Comparison of ENCODE assay signal across 28 cellular contexts in the genomic region with DNA sequence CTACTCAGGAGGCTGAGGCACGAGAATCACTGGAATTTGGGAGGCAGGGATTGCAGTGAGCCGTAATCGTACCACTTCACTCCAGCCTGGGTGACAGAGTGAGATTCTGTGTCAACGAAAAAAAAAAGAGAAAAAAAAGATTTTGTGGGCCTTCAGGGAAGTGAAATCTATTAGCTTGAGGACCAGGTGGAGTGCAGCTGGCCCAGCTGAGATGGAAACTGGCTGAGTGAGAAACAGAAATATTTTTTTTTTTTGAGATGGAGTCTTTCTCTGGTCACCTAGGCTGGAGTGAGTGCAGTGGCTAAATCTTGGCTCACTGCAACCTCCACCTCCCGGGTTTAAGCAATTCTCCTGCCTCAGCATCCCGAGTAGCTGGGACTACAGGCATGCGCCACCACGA. TPM values are rescaled to one million over a fixed set of nuclear protein-coding genes. Genes with fewer than 3 reads are reported as not detected.
DNase-seq lines count a peak whose midpoint lies in the region; ATAC-seq and TF ChIP-seq lines count a peak whose summit lies in the region.
"Had no signal": no experiment of that assay in that cellular context is flagged by ENCODE, and none has a peak within 500 bp of the region (broad histone marks: within the 10 kb centered on the region; RNA-seq: fewer than 3 reads in every experiment).

No MANE protein-coding gene starts in this region.

- H3K4me1 ChIP-seq in BLaER1 treated with 17β-estradiol and CSF1 and Interleukin-3, amounts not matched to agents 10 nM and 100 nM, result peaks cover 9 to 63% (median 31%) of the 10 kb centered on the region in 10 experiments; a peak in 19 of 20 replicates
- H3K4me1 ChIP-seq: Peyer's patch had no signal

- no peak overlapping the region for H3K4me3 ChIP-seq in BLaER1 treated with 17β-estradiol and CSF1 and Interleukin-3, amounts not matched to agents 10 nM and 100 nM
- H3K4me3 ChIP-seq: GM23338, HAP-1, MG63, Peyer's patch, SK-N-MC had no signal

- H3K27me3 Mint-ChIP-seq in naive B cell, result no peaks in the 10 kb centered on the region
- H3K27me3 Mint-ChIP-seq: CD4-positive, CD25-positive, alpha-beta regulatory T cell had no signal

- peak overlapping the region in 4 of 8 donors; percentile 3 to 76 (median 33) for H3K4me3 Mint-ChIP-seq in naive B cell
- H3K4me3 Mint-ChIP-seq: CD4-positive, CD25-positive, alpha-beta regulatory T cell; GM23338; T-helper 1 cell treated with Interleukin-12 subunit alpha and Interleukin-12 subunit beta and Interleukin-4 antibody, amounts not matched to agents 30 μg/mL and 1 μg/mL, for 36 hours had no signal

- peak; percentile 35 for DNase-seq in GM20000 (ENCODE audit: low spot score)
- DNase-seq in NAMALWA (ENCODE audit: low spot score), result peak; percentile 29
- peak; percentile 7 for DNase-seq in naive B cell
- DNase-seq in HCEC 1CT, result no peak
- DNase-seq in effector CD8-positive, alpha-beta T cell (lab: John Stamatoyannopoulos, UW), result no peak
- DNase-seq: 8988T; ACHN; CD4-positive, CD25-positive, alpha-beta regulatory T cell; DMS153; DND-41; KBM-7; MG63; NCI-H1048; NCI-H1417; NCI-H1694; NCI-H2029 treated with DMSO at 0.1 percent for 48 hours; NCI-H510A; NCI-H69; Peyer's patch; SIG-M5; SW 1271 had no signal

- no peaks in the 10 kb centered on the region for H3K36me3 ChIP-seq in BLaER1 treated with 17β-estradiol and CSF1 and Interleukin-3, amounts not matched to agents 10 nM and 100 nM
- H3K36me3 ChIP-seq: HAP-1, MG63, Peyer's patch had no signal

- peaks cover 8 to 35% (median 20%) of the 10 kb centered on the region in 3 donors for H3K4me1 Mint-ChIP-seq in naive B cell
- H3K4me1 Mint-ChIP-seq: CD4-positive, CD25-positive, alpha-beta regulatory T cell had no signal

- peak overlapping the region in 4 of 6 donors; percentile 9 to 83 (median 50) for H3K27ac Mint-ChIP-seq in naive B cell
- H3K27ac Mint-ChIP-seq: CD4-positive, CD25-positive, alpha-beta regulatory T cell; T-helper 1 cell treated with Interleukin-12 subunit alpha and Interleukin-12 subunit beta and Interleukin-4 antibody, amounts not matched to agents 30 μg/mL and 1 μg/mL, for 36 hours had no signal

- peaks cover 0 to 6% (median 3%) of the 10 kb centered on the region in 7 donors for H3K9me3 Mint-ChIP-seq in naive B cell
- H3K9me3 Mint-ChIP-seq: T-helper 1 cell treated with Interleukin-12 subunit alpha and Interleukin-12 subunit beta and Interleukin-4 antibody, amounts not matched to agents 30 μg/mL and 1 μg/mL, for 36 hours had no signal

- peaks cover 0 to 4% of the 10 kb centered on the region in 2 donors for H3K36me3 Mint-ChIP-seq in naive B cell
- H3K36me3 Mint-ChIP-seq: CD4-positive, CD25-positive, alpha-beta regulatory T cell had no signal

- no peak for TF ChIP-seq CTCF in GM20000 (IDR thresholded peaks at IDR 0.05; ENCODE audit: extremely low read depth, missing control alignments)

- H3K9ac ChIP-seq in BLaER1 treated with 17β-estradiol and CSF1 and Interleukin-3, amounts not matched to agents 10 nM and 100 nM, result no peak overlapping the region

- H3K27ac ChIP-seq in BLaER1 treated with 17β-estradiol and CSF1 and Interleukin-3, amounts not matched to agents 10 nM and 100 nM, result peak overlapping the region in 6 of 11 experiments; percentile 15 to 40 (median 26); a peak in 9 of 22 replicates
- H3K27ac ChIP-seq: Peyer's patch, SK-N-MC had no signal

- peaks cover 0 to 11% (median 7%) of the 10 kb centered on the region in 11 experiments; a peak in 7 of 22 replicates for H3K9me3 ChIP-seq in BLaER1 treated with 17β-estradiol and CSF1 and Interleukin-3, amounts not matched to agents 10 nM and 100 nM (replicated peaks in 1 of 11)
- H3K9me3 ChIP-seq: HAP-1, MG63, Peyer's patch had no signal

- ATAC-seq in naive B cell (ENCODE audit: low read depth in 2 of 2) (peak in 1 of 2 donors; percentile 33), GM21447 (IDR thresholded peaks at IDR 0.05; ENCODE audit: unreplicated experiment) (no peak)
- ATAC-seq: GM23338 had no signal

- peak overlapping the region in 3 of 11 experiments; percentile 4 to 46 (median 20); a peak in 3 of 22 replicates for H3K4me2 ChIP-seq in BLaER1 treated with 17β-estradiol and CSF1 and Interleukin-3, amounts not matched to agents 10 nM and 100 nM
- H3K4me2 ChIP-seq: GM23338 had no signal

- H4K20me1 ChIP-seq in BLaER1 treated with 17β-estradiol and CSF1 and Interleukin-3, amounts not matched to agents 10 nM and 100 nM, result no peaks in the 10 kb centered on the region

- no peaks in the 10 kb centered on the region for H3K27me3 ChIP-seq in BLaER1 treated with 17β-estradiol and CSF1 and Interleukin-3, amounts not matched to agents 10 nM and 100 nM
- H3K27me3 ChIP-seq: MG63, Peyer's patch had no signal

RNA-seq across cellular contexts. Expression of gene CLEC4C, which starts 2.3 kb away (rescaled TPM):
- 10 to 100 TPM in 1 of 6 donors, 1 to 10 TPM in 4, under 1 TPM in 1; 0.61 to 13.4 (median 7.6) TPM for polyA plus RNA-seq in naive B cell (ENCODE audit: low read depth in 6 of 6)
- polyA plus RNA-seq: BJ; CD4-positive, CD25-positive, alpha-beta regulatory T cell; GM23338 had no signal

RNA-seq across cellular contexts. Expression of gene NANOGNB, which starts 15.6 kb away (rescaled TPM):
- polyA plus RNA-seq in naive B cell (ENCODE audit: low read depth in 6 of 6), result not detected
- polyA plus RNA-seq: BJ; CD4-positive, CD25-positive, alpha-beta regulatory T cell; GM23338 had no signal

RNA-seq across cellular contexts. Expression of gene DPPA3, which starts 38.2 kb away (rescaled TPM):
- polyA plus RNA-seq in naive B cell (ENCODE audit: low read depth in 6 of 6), result not detected
- polyA plus RNA-seq: BJ; CD4-positive, CD25-positive, alpha-beta regulatory T cell had no signal

RNA-seq across cellular contexts. Expression of gene NANOG, which starts 39.8 kb away (rescaled TPM):
- polyA plus RNA-seq in naive B cell (ENCODE audit: low read depth in 6 of 6), result not detected
- polyA plus RNA-seq: BJ; CD4-positive, CD25-positive, alpha-beta regulatory T cell had no signal

RNA-seq across cellular contexts. Expression of gene GDF3, which starts 53.9 kb away (rescaled TPM):
- not detected for polyA plus RNA-seq in naive B cell (ENCODE audit: low read depth in 6 of 6)
- polyA plus RNA-seq: BJ; CD4-positive, CD25-positive, alpha-beta regulatory T cell had no signal

Comparison
In these comparisons a context has a peak if more than half of its experiments do, and no peak if none do; other contexts are left out.
1. DNase-seq: peak in GM20000 (single experiment), NAMALWA (single experiment) and naive B cell (single experiment); none in HCEC 1CT (single experiment) and effector CD8-positive, alpha-beta T cell (single experiment).